In genomic region chr15:74866090-74866489, GRCh38 we compare ENCODE assay signal across 10 cellular contexts. TPM values are rescaled to one million over a fixed set of nuclear protein-coding genes. Genes with fewer than 3 reads are reported as not detected.
DNase-seq lines count a peak whose midpoint lies in the region; ATAC-seq, FAIRE-seq and TF ChIP-seq lines count a peak whose summit lies in the region.
"Had no signal": no experiment of that assay in that cellular context is flagged by ENCODE, and none has a peak within 500 bp of the region (broad histone marks: within the 10 kb centered on the region; RNA-seq: fewer than 3 reads in every experiment).

No MANE protein-coding gene starts in this region.

- no peaks in the 10 kb centered on the region for H3K27me3 ChIP-seq in CD4-positive, alpha-beta memory T cell (ENCODE audit: insufficient read depth, low read length)
- H3K27me3 ChIP-seq in HAP-1 (ENCODE audit: low read depth) (no peaks in the 10 kb centered on the region), HepG2 (ENCODE audit: control insufficient read depth in 1 of 2, insufficient read depth in 2 of 2, low read length in 2 of 2) (no peaks in the 10 kb centered on the region)

- H3K36me3 ChIP-seq in CD4-positive, alpha-beta memory T cell (ENCODE audit: insufficient read depth, low read length), result no peaks in the 10 kb centered on the region
- H3K36me3 ChIP-seq in HAP-1 (replicated peaks) (peaks cover 34% of the 10 kb centered on the region), HepG2 (replicated peaks in 1 of 2; ENCODE audit: control insufficient read depth in 1 of 2, insufficient read depth in 2 of 2, low read length in 2 of 2) (peaks cover 0 to 3% of the 10 kb centered on the region in 2 experiments)

- POLR2A ChIA-PET in CD4-positive, alpha-beta memory T cell (lab: Charles Lee; ENCODE audit: partially characterized antibody), result interaction anchor here (1.0 to 1.5 kb wide), 4 partner anchors 22 to 40 kb away, joined by 3 to 4 read pairs (median 4); partner anchors contain the start of gene FAM219B
- POLR2A ChIA-PET in HepG2 (lab: Yijun Ruan, JAX), result interaction anchor here (0.6 kb wide), 1 partner anchor 69 kb away, joined by 4 read pairs; no protein-coding TSS in a partner anchor

- FAIRE-seq in frontal cortex (lab: Jason Lieb, UNC) (no peak), HepG2 (lab: Jason Lieb, UNC) (no peak)
- FAIRE-seq: colon had no signal

- peak overlapping the region in 6 of 7 donors; percentile 15 to 98 (median 88) for H3K27ac Mint-ChIP-seq in CD4-positive, alpha-beta memory T cell
- peak overlapping the region; percentile 96 for H3K27ac Mint-ChIP-seq in dendritic cell treated with granulocyte-macrophage colony-stimulating factor and Interleukin-4, amounts not matched to agents 40 ng/mL and 50 ng/mL, for 4 days
- H3K27ac Mint-ChIP-seq in natural killer cell treated with Interleukin-12 subunit alpha and Interleukin-12 subunit beta and Interleukin-15 and Interleukin-18, amount 100 ng/mL, for 72 hours, result peak overlapping the region; percentile 73 to 74

- ATAC-seq in natural killer cell treated with Interleukin-12 subunit alpha and Interleukin-12 subunit beta and Interleukin-15 and Interleukin-18, amount 100 ng/mL, for 72 hours, result no peak
- ATAC-seq in HepG2, result no peak

- in situ Hi-C loops in HAP-1 (cut with MboI; ENCODE audit: low sequenced_read_pairs), result no loop called here
- in situ Hi-C loops in HepG2 (cut with HindIII; ENCODE audit: extremely low pct_ligation_motif_present, low pct_unique_long_range_greater_than_20kb), result no loop called here

- no peak for TF ChIP-seq RAD21 in HepG2 (CRISPR knock-in tag; IDR thresholded peaks at IDR 0.05)

- no peak for DNase-seq in CD4-positive, alpha-beta memory T cell
- DNase-seq in LHCN-M2 (ENCODE audit: low read depth) (peak; percentile 57), mesenteric fat pad (ENCODE audit: low spot score) (no peak), HAP-1 (ENCODE audit: low spot score in 2 of 2) (no peak), frontal cortex (ENCODE audit: low spot score in 2 of 2) (no peak), HepG2 (ENCODE audit: low spot score) (no peak)
- no peak for DNase-seq in natural killer cell treated with Interleukin-12 subunit alpha and Interleukin-12 subunit beta and Interleukin-15 and Interleukin-18, amount 100 ng/mL, for 72 hours (ENCODE audit: low spot score)
- DNase-seq: NCI-H1092 had no signal

- TF ChIP-seq CTCF in HepG2 (CRISPR knock-in tag; IDR thresholded peaks at IDR 0.05), result no peak

- no peak overlapping the region for H2AFZ ChIP-seq in HepG2 (ENCODE audit: low read length)

- no peaks in the 10 kb centered on the region for H3K27me3 Mint-ChIP-seq in CD4-positive, alpha-beta memory T cell
- no peaks in the 10 kb centered on the region for H3K27me3 Mint-ChIP-seq in dendritic cell treated with granulocyte-macrophage colony-stimulating factor and Interleukin-4, amounts not matched to agents 40 ng/mL and 50 ng/mL, for 4 days
- H3K27me3 Mint-ChIP-seq in natural killer cell treated with Interleukin-12 subunit alpha and Interleukin-12 subunit beta and Interleukin-15 and Interleukin-18, amount 100 ng/mL, for 72 hours, result no peaks in the 10 kb centered on the region

- no peak overlapping the region for H3K27ac ChIP-seq in CD4-positive, alpha-beta memory T cell (ENCODE audit: low read depth, low read length)
- no peak overlapping the region for H3K27ac ChIP-seq in HepG2 (ENCODE audit: extremely low read length, insufficient read depth, low read length)

- CTCF ChIA-PET in CD4-positive, alpha-beta memory T cell (lab: Charles Lee; ENCODE audit: partially characterized antibody), result interaction anchor here (1.0 to 1.1 kb wide), 2 partner anchors 17 to 231 kb away, joined by 3 read pairs; no protein-coding TSS in a partner anchor
- CTCF ChIA-PET in HepG2 (lab: Yijun Ruan, JAX; ENCODE audit: low intra/inter-chr PET ratio, low total read pairs), result no interaction called here

- peaks cover 77% of the 10 kb centered on the region for H3K4me1 ChIP-seq in CD4-positive, alpha-beta memory T cell (ENCODE audit: insufficient read depth, low read length)
- H3K4me1 ChIP-seq in HAP-1, result peaks cover 19% of the 10 kb centered on the region
- H3K4me1 ChIP-seq in HepG2 (ENCODE audit: insufficient read depth, low read length), result peaks cover 68% of the 10 kb centered on the region

- BruUV-seq in HepG2 (replicated peaks; lab: Mats Ljungman, UMichigan), result no TSS peak

- intact Hi-C loops in CD4-positive, alpha-beta memory T cell (cut with micrococcal nuclease), result no loop called here
- intact Hi-C loops in dendritic cell treated with granulocyte-macrophage colony-stimulating factor and Interleukin-4, amounts not matched to agents 40 ng/mL and 50 ng/mL, for 4 days (cut with micrococcal nuclease), result loop anchor here (2.0 kb wide), 1 partner anchor 37 kb away; no protein-coding TSS in a partner anchor
- intact Hi-C loops in HepG2 (cut with micrococcal nuclease; ENCODE audit: unreplicated experiment), result no loop called here

- 86% methylated on average over 6 of the region's 6 CpGs for WGBS in HepG2 (ENCODE audit: low lambda C conversion rate)

- H3K4me3 Mint-ChIP-seq in CD4-positive, alpha-beta memory T cell, result peak overlapping the region in 6 of 8 donors; percentile 55 to 75 (median 62)
- no peak overlapping the region for H3K4me3 Mint-ChIP-seq in dendritic cell treated with granulocyte-macrophage colony-stimulating factor and Interleukin-4, amounts not matched to agents 40 ng/mL and 50 ng/mL, for 4 days
- H3K4me3 Mint-ChIP-seq in natural killer cell treated with Interleukin-12 subunit alpha and Interleukin-12 subunit beta and Interleukin-15 and Interleukin-18, amount 100 ng/mL, for 72 hours, result peak overlapping the region; percentile 10

- H3K79me2 ChIP-seq in HepG2 (ENCODE audit: insufficient read depth, low read length), result peaks cover 61% of the 10 kb centered on the region

- peaks cover 57 to 79% (median 67%) of the 10 kb centered on the region in 4 donors for H3K4me1 Mint-ChIP-seq in CD4-positive, alpha-beta memory T cell
- H3K4me1 Mint-ChIP-seq in dendritic cell treated with granulocyte-macrophage colony-stimulating factor and Interleukin-4, amounts not matched to agents 40 ng/mL and 50 ng/mL, for 4 days (ENCODE audit: low read depth), result peaks cover 75% of the 10 kb centered on the region
- H3K4me1 Mint-ChIP-seq in natural killer cell treated with Interleukin-12 subunit alpha and Interleukin-12 subunit beta and Interleukin-15 and Interleukin-18, amount 100 ng/mL, for 72 hours (ENCODE audit: low read depth in 2 of 2), result peaks cover 63 to 66% of the 10 kb centered on the region in 2 donors

- H3K4me2 ChIP-seq in HepG2 (ENCODE audit: low read depth, low read length), result no peak overlapping the region

- H4K20me1 ChIP-seq in HepG2 (ENCODE audit: insufficient read depth, low read length), result peaks cover 16% of the 10 kb centered on the region

- H3K9me3 ChIP-seq in CD4-positive, alpha-beta memory T cell (ENCODE audit: control insufficient read depth in 1 of 2, low read length in 2 of 2), result no peaks in the 10 kb centered on the region
- H3K9me3 ChIP-seq in HAP-1, result peaks cover 2% of the 10 kb centered on the region; the same call in 1 of the 2 replicates
- H3K9me3 ChIP-seq in HepG2 (ENCODE audit: low read length), result no peaks in the 10 kb centered on the region

- H3K9me3 Mint-ChIP-seq in CD4-positive, alpha-beta memory T cell, result no peaks in the 10 kb centered on the region
- H3K9me3 Mint-ChIP-seq in dendritic cell treated with granulocyte-macrophage colony-stimulating factor and Interleukin-4, amounts not matched to agents 40 ng/mL and 50 ng/mL, for 4 days, result no peaks in the 10 kb centered on the region
- no peaks in the 10 kb centered on the region for H3K9me3 Mint-ChIP-seq in natural killer cell treated with Interleukin-12 subunit alpha and Interleukin-12 subunit beta and Interleukin-15 and Interleukin-18, amount 100 ng/mL, for 72 hours

- no peak for TF ChIP-seq POLR2A in HepG2 (IDR thresholded peaks at IDR 0.05; ENCODE audit: insufficient read depth in 1 of 2, low read depth in 2 of 2, low read length in 2 of 2)

- no peak overlapping the region for H3K9ac ChIP-seq in HepG2 (ENCODE audit: insufficient read depth, low read depth, low read length)

- TF ChIP-seq EP300 in HepG2 (IDR thresholded peaks at IDR 0.05; ENCODE audit: low read depth in 2 of 2, low read length in 2 of 2) (no peak), HepG2 (CRISPR knock-in tag; IDR thresholded peaks at IDR 0.05; ENCODE audit: borderline replicate concordance) (no peak)

- H3K4me3 ChIP-seq in CD4-positive, alpha-beta memory T cell (ENCODE audit: low read length in 2 of 2), result no peak overlapping the region
- H3K4me3 ChIP-seq in HAP-1 (no peak overlapping the region), HepG2 (replicated peaks in 1 of 3; ENCODE audit: insufficient read depth in 1 of 3, low read depth in 2 of 3, low read length in 3 of 3) (no peak overlapping the region)

- peaks cover 18 to 34% of the 10 kb centered on the region in 2 donors for H3K36me3 Mint-ChIP-seq in CD4-positive, alpha-beta memory T cell
- peaks cover 86% of the 10 kb centered on the region for H3K36me3 Mint-ChIP-seq in dendritic cell treated with granulocyte-macrophage colony-stimulating factor and Interleukin-4, amounts not matched to agents 40 ng/mL and 50 ng/mL, for 4 days (ENCODE audit: low read depth)
- peaks cover 4% of the 10 kb centered on the region for H3K36me3 Mint-ChIP-seq in natural killer cell treated with Interleukin-12 subunit alpha and Interleukin-12 subunit beta and Interleukin-15 and Interleukin-18, amount 100 ng/mL, for 72 hours

RNA-seq across cellular contexts. Expression of gene SCAMP2, which starts 7.1 kb away (rescaled TPM):
- 100 to 1,000 TPM; 132 to 138 TPM for total RNA-seq in CD4-positive, alpha-beta memory T cell
- 100 to 1,000 TPM; 152 to 179 TPM for polyA plus RNA-seq in CD4-positive, alpha-beta memory T cell
- total RNA-seq in LHCN-M2 (2014; rRNA removed), result 29.2 and 40.0 TPM in 2 replicates
- 64.6 TPM for polyA plus RNA-seq in LHCN-M2 (2012)
- total RNA-seq in natural killer cell treated with Interleukin-12 subunit alpha and Interleukin-12 subunit beta and Interleukin-15 and Interleukin-18, amount 100 ng/mL, for 72 hours, result 100 to 1,000 TPM; 109 to 111 TPM
- 108 TPM for total RNA-seq in mesenteric fat pad
- total RNA-seq in frontal cortex, result 4.5 TPM
- total RNA-seq in HepG2 (2016; rRNA removed; fragmentation: Illumina TruSeq; extraction: Trizol), result 23.6 and 34.8 TPM in 2 replicates
- total RNA-seq in HepG2 (2016; cell fraction: cytosol; rRNA removed; fragmentation: Illumina TruSeq; extraction: Trizol; ENCODE audit: low read depth), result 9.6 and 11.5 TPM in 2 replicates
- total RNA-seq in HepG2 (2016; cell fraction: insoluble cytoplasmic fraction; rRNA removed; fragmentation: Illumina TruSeq; extraction: Trizol), result 21.6 and 36.5 TPM in 2 replicates
- total RNA-seq in HepG2 (2016; cell fraction: membrane; rRNA removed; fragmentation: Illumina TruSeq; extraction: Trizol), result 19.1 and 19.4 TPM in 2 replicates
- total RNA-seq in HepG2 (2016; cell fraction: nucleus; rRNA removed; fragmentation: Illumina TruSeq; extraction: Trizol), result 34.8 and 43.1 TPM in 2 replicates
- polyA plus RNA-seq in HepG2 (2011; rRNA removed), result 121 and 137 TPM in 2 replicates
- polyA plus RNA-seq in HepG2 (2011; cell fraction: cytosol; rRNA removed), result 79.1 and 105 TPM in 2 replicates
- polyA plus RNA-seq in HepG2 (2011; cell fraction: nucleus; rRNA removed), result 60.5 and 61.0 TPM in 2 replicates
- polyA plus RNA-seq in HepG2 (2012), result 46.1 and 60.6 TPM in 2 replicates
- 13.9 and 15.3 TPM in 2 replicates for polyA plus RNA-seq in HepG2 (2016; cell fraction: cytosol; fragmentation: Illumina TruSeq; extraction: Trizol; ENCODE audit: low read depth)
- 40.8 and 49.5 TPM in 2 replicates for polyA plus RNA-seq in HepG2 (2016; cell fraction: insoluble cytoplasmic fraction; fragmentation: Illumina TruSeq; extraction: Trizol; ENCODE audit: low read depth)
- polyA plus RNA-seq in HepG2 (2016; cell fraction: membrane; fragmentation: Illumina TruSeq; extraction: Trizol; ENCODE audit: low read depth), result 19.7 and 19.9 TPM in 2 replicates
- polyA plus RNA-seq in HepG2 (2016; cell fraction: nucleus; fragmentation: Illumina TruSeq; extraction: Trizol; ENCODE audit: insufficient read depth, low read depth), result 82.6 and 86.5 TPM in 2 replicates
- polyA minus RNA-seq in HepG2 (2011; rRNA and poly(A)+ RNA removed; ENCODE audit: low replicate concordance), result 153 and 215 TPM in 2 replicates
- polyA minus RNA-seq in HepG2 (2011; cell fraction: cytosol; rRNA and poly(A)+ RNA removed), result 43.0 and 53.0 TPM in 2 replicates
- polyA minus RNA-seq in HepG2 (2011; cell fraction: nucleus; rRNA and poly(A)+ RNA removed), result 19.7 and 32.7 TPM in 2 replicates

RNA-seq across cellular contexts. Expression of gene ULK3, which starts 23.1 kb away (rescaled TPM):
- total RNA-seq in CD4-positive, alpha-beta memory T cell, result 10 to 100 TPM; 84.9 to 88.3 TPM
- 10 to 100 TPM; 33.6 to 38.5 TPM for polyA plus RNA-seq in CD4-positive, alpha-beta memory T cell
- total RNA-seq in LHCN-M2 (2014; rRNA removed) (31.5 and 36.4 TPM in 2 replicates), mesenteric fat pad (31.5 TPM), frontal cortex (30.6 TPM), HepG2 (2016; rRNA removed; fragmentation: Illumina TruSeq; extraction: Trizol) (8.2 and 15.2 TPM in 2 replicates)
- 13.8 TPM for polyA plus RNA-seq in LHCN-M2 (2012)
- total RNA-seq in natural killer cell treated with Interleukin-12 subunit alpha and Interleukin-12 subunit beta and Interleukin-15 and Interleukin-18, amount 100 ng/mL, for 72 hours, result 10 to 100 TPM; 39.1 to 74.7 TPM
- 7.6 and 8.1 TPM in 2 replicates for total RNA-seq in HepG2 (2016; cell fraction: cytosol; rRNA removed; fragmentation: Illumina TruSeq; extraction: Trizol; ENCODE audit: low read depth)
- total RNA-seq in HepG2 (2016; cell fraction: insoluble cytoplasmic fraction; rRNA removed; fragmentation: Illumina TruSeq; extraction: Trizol), result 8.9 and 14.6 TPM in 2 replicates
- total RNA-seq in HepG2 (2016; cell fraction: membrane; rRNA removed; fragmentation: Illumina TruSeq; extraction: Trizol), result 17.8 and 17.9 TPM in 2 replicates
- total RNA-seq in HepG2 (2016; cell fraction: nucleus; rRNA removed; fragmentation: Illumina TruSeq; extraction: Trizol), result 13.8 and 17.0 TPM in 2 replicates
- 23.7 and 25.1 TPM in 2 replicates for polyA plus RNA-seq in HepG2 (2011; rRNA removed)
- polyA plus RNA-seq in HepG2 (2011; cell fraction: cytosol; rRNA removed), result 10.1 and 12.4 TPM in 2 replicates
- 149 and 163 TPM in 2 replicates for polyA plus RNA-seq in HepG2 (2011; cell fraction: nucleus; rRNA removed)
- polyA plus RNA-seq in HepG2 (2012), result 11.8 and 16.1 TPM in 2 replicates
- 9.7 and 10.4 TPM in 2 replicates for polyA plus RNA-seq in HepG2 (2016; cell fraction: cytosol; fragmentation: Illumina TruSeq; extraction: Trizol; ENCODE audit: low read depth)
- polyA plus RNA-seq in HepG2 (2016; cell fraction: insoluble cytoplasmic fraction; fragmentation: Illumina TruSeq; extraction: Trizol; ENCODE audit: low read depth), result 7.6 and 10.2 TPM in 2 replicates
- polyA plus RNA-seq in HepG2 (2016; cell fraction: membrane; fragmentation: Illumina TruSeq; extraction: Trizol; ENCODE audit: low read depth), result 15.2 and 26.1 TPM in 2 replicates
- 43.8 and 44.9 TPM in 2 replicates for polyA plus RNA-seq in HepG2 (2016; cell fraction: nucleus; fragmentation: Illumina TruSeq; extraction: Trizol; ENCODE audit: insufficient read depth, low read depth)
- 13.8 and 70.3 TPM in 2 replicates for polyA minus RNA-seq in HepG2 (2011; rRNA and poly(A)+ RNA removed; ENCODE audit: low replicate concordance)
- polyA minus RNA-seq in HepG2 (2011; cell fraction: cytosol; rRNA and poly(A)+ RNA removed), result 4.8 and 5.1 TPM in 2 replicates
- 11.6 and 13.2 TPM in 2 replicates for polyA minus RNA-seq in HepG2 (2011; cell fraction: nucleus; rRNA and poly(A)+ RNA removed)

RNA-seq across cellular contexts. Expression of gene MPI, which starts 23.8 kb away (rescaled TPM):
- 10 to 100 TPM; 70.4 to 73.1 TPM for total RNA-seq in CD4-positive, alpha-beta memory T cell
- polyA plus RNA-seq in CD4-positive, alpha-beta memory T cell, result 10 to 100 TPM; 63.0 to 66.2 TPM
- total RNA-seq in LHCN-M2 (2014; rRNA removed), result 110 and 122 TPM in 2 replicates
- polyA plus RNA-seq in LHCN-M2 (2012), result 66.7 TPM
- total RNA-seq in natural killer cell treated with Interleukin-12 subunit alpha and Interleukin-12 subunit beta and Interleukin-15 and Interleukin-18, amount 100 ng/mL, for 72 hours, result 10 to 100 TPM; 43.6 to 46.8 TPM
- total RNA-seq in mesenteric fat pad, result 32.2 TPM
- total RNA-seq in frontal cortex, result 26.1 TPM
- total RNA-seq in HepG2 (2016; rRNA removed; fragmentation: Illumina TruSeq; extraction: Trizol), result 36.9 and 49.7 TPM in 2 replicates
- total RNA-seq in HepG2 (2016; cell fraction: cytosol; rRNA removed; fragmentation: Illumina TruSeq; extraction: Trizol; ENCODE audit: low read depth), result 14.9 and 19.2 TPM in 2 replicates
- total RNA-seq in HepG2 (2016; cell fraction: insoluble cytoplasmic fraction; rRNA removed; fragmentation: Illumina TruSeq; extraction: Trizol), result 41.4 and 51.3 TPM in 2 replicates
- total RNA-seq in HepG2 (2016; cell fraction: membrane; rRNA removed; fragmentation: Illumina TruSeq; extraction: Trizol), result 19.0 and 24.4 TPM in 2 replicates
- total RNA-seq in HepG2 (2016; cell fraction: nucleus; rRNA removed; fragmentation: Illumina TruSeq; extraction: Trizol), result 19.5 and 27.2 TPM in 2 replicates
- polyA plus RNA-seq in HepG2 (2011; rRNA removed), result 63.5 and 66.7 TPM in 2 replicates
- 68.2 and 75.7 TPM in 2 replicates for polyA plus RNA-seq in HepG2 (2011; cell fraction: cytosol; rRNA removed)
- polyA plus RNA-seq in HepG2 (2011; cell fraction: nucleus; rRNA removed), result 79.4 and 82.3 TPM in 2 replicates
- polyA plus RNA-seq in HepG2 (2012), result 35.5 and 45.4 TPM in 2 replicates
- 11.8 and 13.8 TPM in 2 replicates for polyA plus RNA-seq in HepG2 (2016; cell fraction: cytosol; fragmentation: Illumina TruSeq; extraction: Trizol; ENCODE audit: low read depth)
- polyA plus RNA-seq in HepG2 (2016; cell fraction: insoluble cytoplasmic fraction; fragmentation: Illumina TruSeq; extraction: Trizol; ENCODE audit: low read depth), result 52.7 and 54.7 TPM in 2 replicates
- polyA plus RNA-seq in HepG2 (2016; cell fraction: membrane; fragmentation: Illumina TruSeq; extraction: Trizol; ENCODE audit: low read depth), result 18.4 and 18.9 TPM in 2 replicates
- polyA plus RNA-seq in HepG2 (2016; cell fraction: nucleus; fragmentation: Illumina TruSeq; extraction: Trizol; ENCODE audit: insufficient read depth, low read depth), result 25.9 and 30.1 TPM in 2 replicates
- 129 and 146 TPM in 2 replicates for polyA minus RNA-seq in HepG2 (2011; rRNA and poly(A)+ RNA removed; ENCODE audit: low replicate concordance)
- 28.5 and 36.3 TPM in 2 replicates for polyA minus RNA-seq in HepG2 (2011; cell fraction: cytosol; rRNA and poly(A)+ RNA removed)
- polyA minus RNA-seq in HepG2 (2011; cell fraction: nucleus; rRNA and poly(A)+ RNA removed), result 54.8 and 73.8 TPM in 2 replicates

RNA-seq across cellular contexts. Expression of gene CPLX3, which starts 39.7 kb away (rescaled TPM):
- not detected for total RNA-seq in CD4-positive, alpha-beta memory T cell
- polyA plus RNA-seq in CD4-positive, alpha-beta memory T cell, result not detected
- not detected in 2 replicates for total RNA-seq in LHCN-M2 (2014; rRNA removed)
- not detected for polyA plus RNA-seq in LHCN-M2 (2012)
- total RNA-seq in natural killer cell treated with Interleukin-12 subunit alpha and Interleukin-12 subunit beta and Interleukin-15 and Interleukin-18, amount 100 ng/mL, for 72 hours, result 1 to 10 TPM in 1 of 2 donors, under 1 TPM in 1; 0.43 to 1.7 TPM
- total RNA-seq in mesenteric fat pad, result not detected
- 0.82 TPM for total RNA-seq in frontal cortex
- not detected in 2 replicates for total RNA-seq in HepG2 (2016; rRNA removed; fragmentation: Illumina TruSeq; extraction: Trizol)
- total RNA-seq in HepG2 (2016; cell fraction: cytosol; rRNA removed; fragmentation: Illumina TruSeq; extraction: Trizol; ENCODE audit: low read depth), result not detected in 2 replicates
- not detected in 2 replicates for total RNA-seq in HepG2 (2016; cell fraction: insoluble cytoplasmic fraction; rRNA removed; fragmentation: Illumina TruSeq; extraction: Trizol)
- total RNA-seq in HepG2 (2016; cell fraction: membrane; rRNA removed; fragmentation: Illumina TruSeq; extraction: Trizol), result not detected in 2 replicates
- not detected in 2 replicates for total RNA-seq in HepG2 (2016; cell fraction: nucleus; rRNA removed; fragmentation: Illumina TruSeq; extraction: Trizol)
- polyA plus RNA-seq in HepG2 (2011; rRNA removed), result not detected in 2 replicates
- not detected in 2 replicates for polyA plus RNA-seq in HepG2 (2011; cell fraction: cytosol; rRNA removed)
- polyA plus RNA-seq in HepG2 (2011; cell fraction: nucleus; rRNA removed), result 0.05 TPM in 1 of 2 replicates, not detected in the other
- not detected in 2 replicates for polyA plus RNA-seq in HepG2 (2012)
- not detected in 2 replicates for polyA plus RNA-seq in HepG2 (2016; cell fraction: cytosol; fragmentation: Illumina TruSeq; extraction: Trizol; ENCODE audit: low read depth)
- not detected in 2 replicates for polyA plus RNA-seq in HepG2 (2016; cell fraction: insoluble cytoplasmic fraction; fragmentation: Illumina TruSeq; extraction: Trizol; ENCODE audit: low read depth)
- not detected in 2 replicates for polyA plus RNA-seq in HepG2 (2016; cell fraction: membrane; fragmentation: Illumina TruSeq; extraction: Trizol; ENCODE audit: low read depth)
- polyA plus RNA-seq in HepG2 (2016; cell fraction: nucleus; fragmentation: Illumina TruSeq; extraction: Trizol; ENCODE audit: insufficient read depth, low read depth), result not detected in 2 replicates
- polyA minus RNA-seq in HepG2 (2011; rRNA and poly(A)+ RNA removed; ENCODE audit: low replicate concordance), result not detected in 2 replicates
- polyA minus RNA-seq in HepG2 (2011; cell fraction: cytosol; rRNA and poly(A)+ RNA removed), result not detected in 2 replicates
- polyA minus RNA-seq in HepG2 (2011; cell fraction: nucleus; rRNA and poly(A)+ RNA removed), result not detected in 2 replicates

RNA-seq across cellular contexts. Expression of gene FAM219B, which starts 40.6 kb away (rescaled TPM):
- total RNA-seq in CD4-positive, alpha-beta memory T cell, result 100 to 1,000 TPM; 101 to 117 TPM
- polyA plus RNA-seq in CD4-positive, alpha-beta memory T cell, result 10 to 100 TPM; 17.4 to 26.1 TPM
- 45.0 and 51.8 TPM in 2 replicates for total RNA-seq in LHCN-M2 (2014; rRNA removed)
- 22.8 TPM for polyA plus RNA-seq in LHCN-M2 (2012)
- total RNA-seq in natural killer cell treated with Interleukin-12 subunit alpha and Interleukin-12 subunit beta and Interleukin-15 and Interleukin-18, amount 100 ng/mL, for 72 hours, result 10 to 100 TPM; 49.6 to 74.3 TPM
- total RNA-seq in mesenteric fat pad, result 91.4 TPM
- 52.2 TPM for total RNA-seq in frontal cortex
- total RNA-seq in HepG2 (2016; rRNA removed; fragmentation: Illumina TruSeq; extraction: Trizol), result 18.0 and 36.6 TPM in 2 replicates
- total RNA-seq in HepG2 (2016; cell fraction: cytosol; rRNA removed; fragmentation: Illumina TruSeq; extraction: Trizol; ENCODE audit: low read depth), result 14.9 and 16.5 TPM in 2 replicates
- total RNA-seq in HepG2 (2016; cell fraction: insoluble cytoplasmic fraction; rRNA removed; fragmentation: Illumina TruSeq; extraction: Trizol), result 26.3 and 28.5 TPM in 2 replicates
- total RNA-seq in HepG2 (2016; cell fraction: membrane; rRNA removed; fragmentation: Illumina TruSeq; extraction: Trizol), result 34.0 and 34.5 TPM in 2 replicates
- total RNA-seq in HepG2 (2016; cell fraction: nucleus; rRNA removed; fragmentation: Illumina TruSeq; extraction: Trizol), result 36.5 and 50.4 TPM in 2 replicates
- 50.2 and 52.3 TPM in 2 replicates for polyA plus RNA-seq in HepG2 (2011; rRNA removed)
- polyA plus RNA-seq in HepG2 (2011; cell fraction: cytosol; rRNA removed), result 28.4 and 30.8 TPM in 2 replicates
- polyA plus RNA-seq in HepG2 (2011; cell fraction: nucleus; rRNA removed), result 176 and 185 TPM in 2 replicates
- 21.6 and 28.8 TPM in 2 replicates for polyA plus RNA-seq in HepG2 (2012)
- 9.6 and 12.3 TPM in 2 replicates for polyA plus RNA-seq in HepG2 (2016; cell fraction: cytosol; fragmentation: Illumina TruSeq; extraction: Trizol; ENCODE audit: low read depth)
- 16.8 and 18.6 TPM in 2 replicates for polyA plus RNA-seq in HepG2 (2016; cell fraction: insoluble cytoplasmic fraction; fragmentation: Illumina TruSeq; extraction: Trizol; ENCODE audit: low read depth)
- 21.3 and 21.8 TPM in 2 replicates for polyA plus RNA-seq in HepG2 (2016; cell fraction: membrane; fragmentation: Illumina TruSeq; extraction: Trizol; ENCODE audit: low read depth)
- polyA plus RNA-seq in HepG2 (2016; cell fraction: nucleus; fragmentation: Illumina TruSeq; extraction: Trizol; ENCODE audit: insufficient read depth, low read depth), result 53.3 TPM in 2 replicates
- polyA minus RNA-seq in HepG2 (2011; rRNA and poly(A)+ RNA removed; ENCODE audit: low replicate concordance), result 48.2 and 65.5 TPM in 2 replicates
- 9.3 and 14.4 TPM in 2 replicates for polyA minus RNA-seq in HepG2 (2011; cell fraction: cytosol; rRNA and poly(A)+ RNA removed)
- polyA minus RNA-seq in HepG2 (2011; cell fraction: nucleus; rRNA and poly(A)+ RNA removed), result 30.9 and 39.9 TPM in 2 replicates
